In genomic region chr2:171470129-171470528, GRCh38 we compare ENCODE assay signal across 6 cellular contexts.
"Had no signal": no experiment of that assay in that cellular context is flagged by ENCODE, and none has a peak within 500 bp of the region (broad histone marks: within the 10 kb centered on the region; RNA-seq: fewer than 3 reads in every experiment).

No MANE protein-coding gene starts in this region.

- H3K4me2 ChIP-seq: GM23338 had no signal

- FAIRE-seq: H1, H54 had no signal

- H3K9me3 ChIP-seq: HAP-1 had no signal

- ATAC-seq: GM23338 had no signal

- DNase-seq: KG1 had no signal

- H3K4me3 ChIP-seq: GM23338, HAP-1 had no signal

- H3K4me1 ChIP-seq: HAP-1 had no signal

- H3K27ac ChIP-seq: HL-60 had no signal

- H2AFZ ChIP-seq: GM23338 had no signal
